In the genomic region with DNA sequence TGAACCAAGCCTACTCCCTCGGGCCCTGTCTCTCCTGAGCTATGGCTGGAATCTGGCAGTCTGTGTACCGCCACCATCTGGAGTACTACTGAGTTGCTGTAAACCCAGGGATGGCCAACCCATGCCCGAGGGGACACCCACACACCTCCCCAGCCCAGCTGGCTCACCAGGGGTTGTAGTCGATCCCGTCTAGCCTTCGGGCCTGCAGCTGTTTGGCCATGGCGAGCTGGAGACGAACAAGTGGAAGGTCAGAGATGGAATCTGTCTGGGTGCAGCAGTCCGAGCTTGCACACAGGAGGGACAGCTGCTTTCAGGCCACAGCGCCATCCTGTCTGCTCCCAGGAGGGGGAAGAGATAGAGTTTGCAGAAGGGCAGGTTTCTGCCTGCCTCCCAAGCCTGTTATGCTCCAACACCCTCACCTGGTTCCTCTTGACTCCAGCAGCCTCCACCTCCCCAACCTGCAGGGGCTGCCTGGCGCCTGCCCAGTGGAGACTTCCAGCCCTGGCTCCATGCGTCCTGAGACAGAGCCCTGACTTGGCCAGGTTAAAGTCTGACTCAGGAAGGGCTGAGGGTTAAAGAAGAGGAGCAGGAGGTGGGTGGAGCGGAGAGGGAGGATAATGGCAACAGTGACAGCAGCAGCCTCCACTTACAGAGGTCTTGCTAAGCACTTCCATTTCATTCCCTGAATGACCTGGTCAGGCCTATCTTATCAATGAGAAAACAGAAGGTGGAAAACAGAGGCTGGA, we compare ENCODE assay signal across 9 cellular contexts. TPM values are rescaled to one million over a fixed set of nuclear protein-coding genes. Genes with fewer than 3 reads are reported as not detected.
A peak's percentile ranks its signal among the peaks of the same experiment; 100 is the strongest.
DNase-seq lines count a peak whose midpoint lies in the region; ATAC-seq and TF ChIP-seq lines count a peak whose summit lies in the region.
"Had no signal": no experiment of that assay in that cellular context is flagged by ENCODE, and none has a peak within 500 bp of the region (broad histone marks: within the 10 kb centered on the region; RNA-seq: fewer than 3 reads in every experiment).

No MANE protein-coding gene starts in this region.

- TF ChIP-seq EP300 in suprapubic skin (IDR thresholded peaks at IDR 0.05): no peak

- 44% methylated on average over 9 of the region's 13 CpGs for WGBS in suprapubic skin

- H3K27ac ChIP-seq in suprapubic skin: peak overlapping the region; percentile 7
- H3K27ac ChIP-seq: ovary had no signal

- peaks cover 8% of the 10 kb centered on the region for H3K36me3 ChIP-seq in suprapubic skin
- H3K36me3 ChIP-seq: ovary had no signal

- H3K4me3 ChIP-seq in suprapubic skin: no peak overlapping the region
- H3K4me3 ChIP-seq: ovary had no signal

- H3K4me1 Mint-ChIP-seq in glutamatergic neuron (ENCODE audit: low read depth, unreplicated experiment): peaks cover 8% of the 10 kb centered on the region
- H3K4me1 Mint-ChIP-seq in natural killer cell treated with Interleukin-12 subunit alpha and Interleukin-12 subunit beta and Interleukin-15 and Interleukin-18, amount 100 ng/mL, for 72 hours (ENCODE audit: low read depth in 2 of 2): peaks cover 0 to 2% of the 10 kb centered on the region in 2 donors

- H3K9me3 ChIP-seq in suprapubic skin: no peaks in the 10 kb centered on the region
- H3K9me3 ChIP-seq: ovary had no signal

- no peak for ATAC-seq in GM18873 (IDR thresholded peaks at IDR 0.05; ENCODE audit: low FRiP score, unreplicated experiment)
- ATAC-seq in natural killer cell treated with Interleukin-12 subunit alpha and Interleukin-12 subunit beta and Interleukin-15 and Interleukin-18, amount 100 ng/mL, for 72 hours: no peak

- peak overlapping the region; percentile 91 for H3K27ac Mint-ChIP-seq in glutamatergic neuron (ENCODE audit: unreplicated experiment)
- H3K27ac Mint-ChIP-seq in natural killer cell treated with Interleukin-12 subunit alpha and Interleukin-12 subunit beta and Interleukin-15 and Interleukin-18, amount 100 ng/mL, for 72 hours: no peak overlapping the region

- H3K27me3 ChIP-seq in suprapubic skin: no peaks in the 10 kb centered on the region
- H3K27me3 ChIP-seq: ovary had no signal

- peak; percentile 56 for DNase-seq in HPDE6-E6E7 (ENCODE audit: extremely low spot score)
- peak; percentile 8 for DNase-seq in OCI-M1 (lab: John Stamatoyannopoulos, UW)
- peak; percentile 75 for DNase-seq in glutamatergic neuron
- DNase-seq in suprapubic skin (ENCODE audit: low spot score in 2 of 2): no peak
- no peak for DNase-seq in natural killer cell treated with Interleukin-12 subunit alpha and Interleukin-12 subunit beta and Interleukin-15 and Interleukin-18, amount 100 ng/mL, for 72 hours (ENCODE audit: low spot score)
- no peak for DNase-seq in activated CD8-positive, alpha-beta memory T cell treated with anti-CD3 and anti-CD28 coated beads, Interleukin-2, amount 50 U/mL, for 4 hours
- DNase-seq: activated CD8-positive, alpha-beta memory T cell treated with anti-CD3 and anti-CD28 coated beads, Interleukin-2, amount 50 U/mL, for 48 hours; ovary had no signal

- peaks cover 10% of the 10 kb centered on the region for H3K9me3 Mint-ChIP-seq in glutamatergic neuron (ENCODE audit: unreplicated experiment)
- no peaks in the 10 kb centered on the region for H3K9me3 Mint-ChIP-seq in natural killer cell treated with Interleukin-12 subunit alpha and Interleukin-12 subunit beta and Interleukin-15 and Interleukin-18, amount 100 ng/mL, for 72 hours

- peaks cover 10% of the 10 kb centered on the region for H3K27me3 Mint-ChIP-seq in glutamatergic neuron (ENCODE audit: unreplicated experiment)
- no peaks in the 10 kb centered on the region for H3K27me3 Mint-ChIP-seq in natural killer cell treated with Interleukin-12 subunit alpha and Interleukin-12 subunit beta and Interleukin-15 and Interleukin-18, amount 100 ng/mL, for 72 hours

- H3K4me1 ChIP-seq in suprapubic skin: peaks cover 15% of the 10 kb centered on the region

- peaks cover 12% of the 10 kb centered on the region for H3K36me3 Mint-ChIP-seq in glutamatergic neuron (ENCODE audit: unreplicated experiment)
- H3K36me3 Mint-ChIP-seq in natural killer cell treated with Interleukin-12 subunit alpha and Interleukin-12 subunit beta and Interleukin-15 and Interleukin-18, amount 100 ng/mL, for 72 hours: no peaks in the 10 kb centered on the region

- TF ChIP-seq POLR2A in suprapubic skin (IDR thresholded peaks at IDR 0.05): no peak

- H3K4me3 Mint-ChIP-seq in glutamatergic neuron (ENCODE audit: unreplicated experiment): peak overlapping the region; percentile 52
- H3K4me3 Mint-ChIP-seq in natural killer cell treated with Interleukin-12 subunit alpha and Interleukin-12 subunit beta and Interleukin-15 and Interleukin-18, amount 100 ng/mL, for 72 hours: no peak overlapping the region

- TF ChIP-seq CTCF in glutamatergic neuron (IDR thresholded peaks at IDR 0.05; ENCODE audit: partially characterized antibody, unreplicated experiment) (no peak), suprapubic skin (IDR thresholded peaks at IDR 0.05) (no peak)

RNA-seq across cellular contexts. Expression of a gene that starts 15.8 kb away (rescaled TPM):
- total RNA-seq in glutamatergic neuron (ENCODE audit: unreplicated experiment) (22.3 TPM), suprapubic skin (10 to 100 TPM; 44.2 to 97.4 (median 79.4) TPM)
- 100 to 1,000 TPM in 1 of 2 donors, 10 to 100 TPM in 1; 89.5 to 152 TPM for total RNA-seq in natural killer cell treated with Interleukin-12 subunit alpha and Interleukin-12 subunit beta and Interleukin-15 and Interleukin-18, amount 100 ng/mL, for 72 hours

RNA-seq across cellular contexts. Expression of a gene that starts 27.1 kb away (rescaled TPM):
- total RNA-seq in glutamatergic neuron (ENCODE audit: unreplicated experiment) (35.9 TPM), suprapubic skin (10 to 100 TPM; 11.5 to 34.0 (median 21.6) TPM)
- total RNA-seq in natural killer cell treated with Interleukin-12 subunit alpha and Interleukin-12 subunit beta and Interleukin-15 and Interleukin-18, amount 100 ng/mL, for 72 hours: 10 to 100 TPM; 18.4 to 23.7 TPM

RNA-seq across cellular contexts. Expression of a gene that starts 36.4 kb away (rescaled TPM):
- total RNA-seq in glutamatergic neuron (ENCODE audit: unreplicated experiment) (19.5 TPM), suprapubic skin (10 to 100 TPM; 10.6 to 17.1 (median 14.6) TPM)
- 10 to 100 TPM in 1 of 2 donors, 1 to 10 TPM in 1; 6.7 to 19.9 TPM for total RNA-seq in natural killer cell treated with Interleukin-12 subunit alpha and Interleukin-12 subunit beta and Interleukin-15 and Interleukin-18, amount 100 ng/mL, for 72 hours

RNA-seq across cellular contexts. Expression of a gene that starts 36.6 kb away (rescaled TPM):
- 93.0 TPM for total RNA-seq in glutamatergic neuron (ENCODE audit: unreplicated experiment)
- total RNA-seq in suprapubic skin: 100 to 1,000 TPM in 3 of 4 donors, 10 to 100 TPM in 1; 77.3 to 127 (median 108) TPM
- total RNA-seq in natural killer cell treated with Interleukin-12 subunit alpha and Interleukin-12 subunit beta and Interleukin-15 and Interleukin-18, amount 100 ng/mL, for 72 hours: 10 to 100 TPM; 25.6 to 28.2 TPM

RNA-seq across cellular contexts. Expression of a gene that starts 58.3 kb away (rescaled TPM):
- total RNA-seq in glutamatergic neuron (ENCODE audit: unreplicated experiment) (25.6 TPM), suprapubic skin (10 to 100 TPM; 11.9 to 27.8 (median 20.0) TPM)
- total RNA-seq in natural killer cell treated with Interleukin-12 subunit alpha and Interleukin-12 subunit beta and Interleukin-15 and Interleukin-18, amount 100 ng/mL, for 72 hours: 10 to 100 TPM; 25.9 to 33.4 TPM

Comparison
In these comparisons a context has a peak if more than half of its experiments do, and no peak if none do; other contexts are left out.
1. DNase-seq: peak in HPDE6-E6E7 (single experiment), OCI-M1 (single experiment) and glutamatergic neuron (single experiment); none in suprapubic skin (0 of 2), natural killer cell treated with Interleukin-12 subunit alpha and Interleukin-12 subunit beta and Interleukin-15 and Interleukin-18, amount 100 ng/mL, for 72 hours (single experiment) and activated CD8-positive, alpha-beta memory T cell treated with anti-CD3 and anti-CD28 coated beads, Interleukin-2, amount 50 U/mL, for 4 hours (single experiment).